In the genomic region with DNA sequence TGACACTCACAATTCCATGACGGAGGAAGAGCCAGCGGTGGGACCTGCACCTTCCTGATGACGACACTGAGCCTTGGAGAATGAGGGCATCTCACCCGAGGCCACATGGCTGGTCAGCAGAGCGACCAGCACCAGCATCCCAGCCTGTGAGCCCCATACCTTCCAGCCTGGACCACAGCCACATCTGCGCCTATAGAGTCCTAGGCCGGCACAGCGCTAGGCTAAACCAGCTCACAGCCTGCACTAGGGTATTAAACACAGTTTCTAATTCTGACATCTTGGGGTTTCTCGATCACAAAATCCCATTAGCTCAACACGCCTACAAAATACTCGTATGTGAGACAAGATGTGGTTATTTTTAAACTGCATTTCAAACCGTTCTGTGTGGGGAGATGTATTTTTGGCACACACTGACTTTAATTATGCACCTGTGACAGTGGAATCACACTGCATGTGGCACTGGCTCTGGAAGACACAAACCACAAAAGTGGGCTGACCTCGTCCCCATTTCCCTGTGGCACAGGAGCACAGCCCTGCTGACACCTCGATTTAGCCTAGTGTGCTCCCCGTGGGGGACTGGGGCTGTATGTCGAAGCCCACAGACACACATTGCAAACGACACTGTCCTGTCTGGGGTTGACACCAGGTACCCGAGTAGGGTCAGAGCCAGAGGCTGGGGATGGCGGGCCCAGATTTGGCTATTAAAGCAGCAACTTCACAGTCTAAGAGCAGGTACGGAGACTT, we compare ENCODE assay signal across 1 cellular context.
TF ChIP-seq lines count a peak whose summit lies in the region.

No MANE protein-coding gene starts in this region.

TF ChIP-seq in GM12878, 131 proteins besides CTCF, POLR2A, EP300 and RAD21 (continued from another document and continues in another):
- TF ChIP-seq, protein P1, sequence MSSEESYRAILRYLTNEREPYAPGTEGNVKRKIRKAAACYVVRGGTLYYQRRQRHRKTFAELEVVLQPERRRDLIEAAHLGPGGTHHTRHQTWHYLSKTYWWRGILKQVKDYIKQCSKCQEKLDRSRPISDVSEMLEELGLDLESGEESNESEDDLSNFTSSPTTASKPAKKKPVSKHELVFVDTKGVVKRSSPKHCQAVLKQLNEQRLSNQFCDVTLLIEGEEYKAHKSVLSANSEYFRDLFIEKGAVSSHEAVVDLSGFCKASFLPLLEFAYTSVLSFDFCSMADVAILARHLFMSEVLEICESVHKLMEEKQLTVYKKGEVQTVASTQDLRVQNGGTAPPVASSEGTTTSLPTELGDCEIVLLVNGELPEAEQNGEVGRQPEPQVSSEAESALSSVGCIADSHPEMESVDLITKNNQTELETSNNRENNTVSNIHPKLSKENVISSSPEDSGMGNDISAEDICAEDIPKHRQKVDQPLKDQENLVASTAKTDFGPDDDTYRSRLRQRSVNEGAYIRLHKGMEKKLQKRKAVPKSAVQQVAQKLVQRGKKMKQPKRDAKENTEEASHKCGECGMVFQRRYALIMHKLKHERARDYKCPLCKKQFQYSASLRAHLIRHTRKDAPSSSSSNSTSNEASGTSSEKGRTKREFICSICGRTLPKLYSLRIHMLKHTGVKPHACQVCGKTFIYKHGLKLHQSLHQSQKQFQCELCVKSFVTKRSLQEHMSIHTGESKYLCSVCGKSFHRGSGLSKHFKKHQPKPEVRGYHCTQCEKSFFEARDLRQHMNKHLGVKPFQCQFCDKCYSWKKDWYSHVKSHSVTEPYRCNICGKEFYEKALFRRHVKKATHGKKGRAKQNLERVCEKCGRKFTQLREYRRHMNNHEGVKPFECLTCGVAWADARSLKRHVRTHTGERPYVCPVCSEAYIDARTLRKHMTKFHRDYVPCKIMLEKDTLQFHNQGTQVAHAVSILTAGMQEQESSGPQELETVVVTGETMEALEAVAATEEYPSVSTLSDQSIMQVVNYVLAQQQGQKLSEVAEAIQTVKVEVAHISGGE (CRISPR knock-in tag; IDR thresholded peaks at IDR 0.05) = no peak
- no peak for TF ChIP-seq STAT3 (IDR thresholded peaks at IDR 0.05; ENCODE audit: low read depth, low read length)
- TF ChIP-seq CBX5 (IDR thresholded peaks at IDR 0.05; ENCODE audit: low read depth) = no peak
- TF ChIP-seq HDGF (IDR thresholded peaks at IDR 0.05) = no peak
- TF ChIP-seq NR2C2 (IDR thresholded peaks at IDR 0.05; ENCODE audit: borderline replicate concordance, control insufficient read depth, insufficient read length, low read depth) = no peak
- TF ChIP-seq, protein P2, sequence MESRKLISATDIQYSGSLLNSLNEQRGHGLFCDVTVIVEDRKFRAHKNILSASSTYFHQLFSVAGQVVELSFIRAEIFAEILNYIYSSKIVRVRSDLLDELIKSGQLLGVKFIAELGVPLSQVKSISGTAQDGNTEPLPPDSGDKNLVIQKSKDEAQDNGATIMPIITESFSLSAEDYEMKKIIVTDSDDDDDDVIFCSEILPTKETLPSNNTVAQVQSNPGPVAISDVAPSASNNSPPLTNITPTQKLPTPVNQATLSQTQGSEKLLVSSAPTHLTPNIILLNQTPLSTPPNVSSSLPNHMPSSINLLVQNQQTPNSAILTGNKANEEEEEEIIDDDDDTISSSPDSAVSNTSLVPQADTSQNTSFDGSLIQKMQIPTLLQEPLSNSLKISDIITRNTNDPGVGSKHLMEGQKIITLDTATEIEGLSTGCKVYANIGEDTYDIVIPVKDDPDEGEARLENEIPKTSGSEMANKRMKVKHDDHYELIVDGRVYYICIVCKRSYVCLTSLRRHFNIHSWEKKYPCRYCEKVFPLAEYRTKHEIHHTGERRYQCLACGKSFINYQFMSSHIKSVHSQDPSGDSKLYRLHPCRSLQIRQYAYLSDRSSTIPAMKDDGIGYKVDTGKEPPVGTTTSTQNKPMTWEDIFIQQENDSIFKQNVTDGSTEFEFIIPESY (IDR thresholded peaks at IDR 0.05) = 0 out of 2 replicates have a peak, but pooled peaks have one; percentile 42
- no peak for TF ChIP-seq NBN (IDR thresholded peaks at IDR 0.05)
- TF ChIP-seq, protein P3, sequence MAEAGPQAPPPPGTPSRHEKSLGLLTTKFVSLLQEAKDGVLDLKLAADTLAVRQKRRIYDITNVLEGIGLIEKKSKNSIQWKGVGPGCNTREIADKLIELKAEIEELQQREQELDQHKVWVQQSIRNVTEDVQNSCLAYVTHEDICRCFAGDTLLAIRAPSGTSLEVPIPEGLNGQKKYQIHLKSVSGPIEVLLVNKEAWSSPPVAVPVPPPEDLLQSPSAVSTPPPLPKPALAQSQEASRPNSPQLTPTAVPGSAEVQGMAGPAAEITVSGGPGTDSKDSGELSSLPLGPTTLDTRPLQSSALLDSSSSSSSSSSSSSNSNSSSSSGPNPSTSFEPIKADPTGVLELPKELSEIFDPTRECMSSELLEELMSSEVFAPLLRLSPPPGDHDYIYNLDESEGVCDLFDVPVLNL (IDR thresholded peaks at IDR 0.05; ENCODE audit: low read depth, low read length) = no peak
- TF ChIP-seq TCF3 (IDR thresholded peaks at IDR 0.05; ENCODE audit: borderline replicate concordance, insufficient read depth, low read depth, low read length) = no peak
- no peak for TF ChIP-seq LARP7 (IDR thresholded peaks at IDR 0.05)
- no peak for TF ChIP-seq TBL1XR1 (IDR thresholded peaks at IDR 0.05; ENCODE audit: low read depth, low read length)
- TF ChIP-seq CHD4 (IDR thresholded peaks at IDR 0.05) = no peak
- TF ChIP-seq, protein P4, sequence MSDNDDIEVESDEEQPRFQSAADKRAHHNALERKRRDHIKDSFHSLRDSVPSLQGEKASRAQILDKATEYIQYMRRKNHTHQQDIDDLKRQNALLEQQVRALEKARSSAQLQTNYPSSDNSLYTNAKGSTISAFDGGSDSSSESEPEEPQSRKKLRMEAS (IDR thresholded peaks at IDR 0.05; ENCODE audit: low read depth, low read length) = no peak
- TF ChIP-seq RFX5 (IDR thresholded peaks at IDR 0.05; ENCODE audit: low read depth, low read length) = no peak
- TF ChIP-seq NFXL1 (IDR thresholded peaks at IDR 0.05; ENCODE audit: borderline replicate concordance) = no peak
- TF ChIP-seq SMARCA5 (IDR thresholded peaks at IDR 0.05) = 0 out of 2 replicates have a peak, but pooled peaks have one; percentile 12
- TF ChIP-seq, protein P5, sequence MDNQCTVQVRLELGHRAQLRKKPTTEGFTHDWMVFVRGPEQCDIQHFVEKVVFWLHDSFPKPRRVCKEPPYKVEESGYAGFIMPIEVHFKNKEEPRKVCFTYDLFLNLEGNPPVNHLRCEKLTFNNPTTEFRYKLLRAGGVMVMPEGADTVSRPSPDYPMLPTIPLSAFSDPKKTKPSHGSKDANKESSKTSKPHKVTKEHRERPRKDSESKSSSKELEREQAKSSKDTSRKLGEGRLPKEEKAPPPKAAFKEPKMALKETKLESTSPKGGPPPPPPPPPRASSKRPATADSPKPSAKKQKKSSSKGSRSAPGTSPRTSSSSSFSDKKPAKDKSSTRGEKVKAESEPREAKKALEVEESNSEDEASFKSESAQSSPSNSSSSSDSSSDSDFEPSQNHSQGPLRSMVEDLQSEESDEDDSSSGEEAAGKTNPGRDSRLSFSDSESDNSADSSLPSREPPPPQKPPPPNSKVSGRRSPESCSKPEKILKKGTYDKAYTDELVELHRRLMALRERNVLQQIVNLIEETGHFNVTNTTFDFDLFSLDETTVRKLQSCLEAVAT (IDR thresholded peaks at IDR 0.05) = 0 out of 2 replicates have a peak, but pooled peaks have one; percentile 17
- no peak for TF ChIP-seq MYC (IDR thresholded peaks at IDR 0.05; ENCODE audit: insufficient read depth, insufficient read length, insufficient replicate concordance, low read length, severe bottlenecking)
- TF ChIP-seq ETV6 (conservative IDR thresholded peaks at IDR 0.05 in 1 of 2, IDR thresholded peaks at IDR 0.05 in 1 of 2; ENCODE audit: borderline replicate concordance in 1 of 2, low read depth in 1 of 2) = 0 out of 4 replicates have a peak, but pooled peaks of 1 of the 2 experiments have one; percentile 16
- peak; percentile 90 for TF ChIP-seq MEF2A (IDR thresholded peaks at IDR 0.05; ENCODE audit: insufficient read depth, low read depth, low read length)
- no peak for TF ChIP-seq GABPA (IDR thresholded peaks at IDR 0.05; ENCODE audit: low read depth)
- TF ChIP-seq, protein P6, sequence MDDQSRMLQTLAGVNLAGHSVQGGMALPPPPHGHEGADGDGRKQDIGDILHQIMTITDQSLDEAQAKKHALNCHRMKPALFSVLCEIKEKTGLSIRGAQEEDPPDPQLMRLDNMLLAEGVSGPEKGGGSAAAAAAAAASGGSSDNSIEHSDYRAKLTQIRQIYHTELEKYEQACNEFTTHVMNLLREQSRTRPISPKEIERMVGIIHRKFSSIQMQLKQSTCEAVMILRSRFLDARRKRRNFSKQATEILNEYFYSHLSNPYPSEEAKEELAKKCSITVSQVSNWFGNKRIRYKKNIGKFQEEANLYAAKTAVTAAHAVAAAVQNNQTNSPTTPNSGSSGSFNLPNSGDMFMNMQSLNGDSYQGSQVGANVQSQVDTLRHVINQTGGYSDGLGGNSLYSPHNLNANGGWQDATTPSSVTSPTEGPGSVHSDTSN (IDR thresholded peaks at IDR 0.05; ENCODE audit: insufficient replicate concordance, low read depth, low read length) = no peak
- peak; percentile 61 for TF ChIP-seq EED (IDR thresholded peaks at IDR 0.05; ENCODE audit: low read depth)
- TF ChIP-seq PAX5 (IDR thresholded peaks at IDR 0.05; ENCODE audit: borderline replicate concordance, low read depth, low read length) = no peak
- TF ChIP-seq ZNF274 (IDR thresholded peaks at IDR 0.05; ENCODE audit: insufficient read depth, insufficient read length) = no peak
- no peak for TF ChIP-seq KAT2A (conservative IDR thresholded peaks at IDR 0.05; ENCODE audit: control insufficient read depth, low read depth, low read length)
- no peak for TF ChIP-seq HDAC6 (IDR thresholded peaks at IDR 0.05; ENCODE audit: unreplicated experiment)
- TF ChIP-seq ESRRA (IDR thresholded peaks at IDR 0.05; ENCODE audit: low read length) = no peak
- peak; percentile 47 to 59; a peak in 2 of 4 replicates for TF ChIP-seq IKZF2 (IDR thresholded peaks at IDR 0.05)
- no peak for TF ChIP-seq SUPT20H (IDR thresholded peaks at IDR 0.05; ENCODE audit: borderline replicate concordance, control insufficient read depth, low read depth, low read length)
- TF ChIP-seq DPF2 (IDR thresholded peaks at IDR 0.05) = peak; percentile 48; the same call in 1 of the 2 replicates
- TF ChIP-seq EZH2 (IDR thresholded peaks at IDR 0.05; ENCODE audit: borderline replicate concordance, control insufficient read depth, low read depth, low read length) = no peak
- peak; percentile 59; the same call in 1 of the 2 replicates for TF ChIP-seq NFIC (IDR thresholded peaks at IDR 0.05; ENCODE audit: low read depth, low read length)
- TF ChIP-seq, protein P7, sequence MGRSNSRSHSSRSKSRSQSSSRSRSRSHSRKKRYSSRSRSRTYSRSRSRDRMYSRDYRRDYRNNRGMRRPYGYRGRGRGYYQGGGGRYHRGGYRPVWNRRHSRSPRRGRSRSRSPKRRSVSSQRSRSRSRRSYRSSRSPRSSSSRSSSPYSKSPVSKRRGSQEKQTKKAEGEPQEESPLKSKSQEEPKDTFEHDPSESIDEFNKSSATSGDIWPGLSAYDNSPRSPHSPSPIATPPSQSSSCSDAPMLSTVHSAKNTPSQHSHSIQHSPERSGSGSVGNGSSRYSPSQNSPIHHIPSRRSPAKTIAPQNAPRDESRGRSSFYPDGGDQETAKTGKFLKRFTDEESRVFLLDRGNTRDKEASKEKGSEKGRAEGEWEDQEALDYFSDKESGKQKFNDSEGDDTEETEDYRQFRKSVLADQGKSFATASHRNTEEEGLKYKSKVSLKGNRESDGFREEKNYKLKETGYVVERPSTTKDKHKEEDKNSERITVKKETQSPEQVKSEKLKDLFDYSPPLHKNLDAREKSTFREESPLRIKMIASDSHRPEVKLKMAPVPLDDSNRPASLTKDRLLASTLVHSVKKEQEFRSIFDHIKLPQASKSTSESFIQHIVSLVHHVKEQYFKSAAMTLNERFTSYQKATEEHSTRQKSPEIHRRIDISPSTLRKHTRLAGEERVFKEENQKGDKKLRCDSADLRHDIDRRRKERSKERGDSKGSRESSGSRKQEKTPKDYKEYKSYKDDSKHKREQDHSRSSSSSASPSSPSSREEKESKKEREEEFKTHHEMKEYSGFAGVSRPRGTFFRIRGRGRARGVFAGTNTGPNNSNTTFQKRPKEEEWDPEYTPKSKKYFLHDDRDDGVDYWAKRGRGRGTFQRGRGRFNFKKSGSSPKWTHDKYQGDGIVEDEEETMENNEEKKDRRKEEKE (IDR thresholded peaks at IDR 0.05) = no peak
- TF ChIP-seq, protein P8, sequence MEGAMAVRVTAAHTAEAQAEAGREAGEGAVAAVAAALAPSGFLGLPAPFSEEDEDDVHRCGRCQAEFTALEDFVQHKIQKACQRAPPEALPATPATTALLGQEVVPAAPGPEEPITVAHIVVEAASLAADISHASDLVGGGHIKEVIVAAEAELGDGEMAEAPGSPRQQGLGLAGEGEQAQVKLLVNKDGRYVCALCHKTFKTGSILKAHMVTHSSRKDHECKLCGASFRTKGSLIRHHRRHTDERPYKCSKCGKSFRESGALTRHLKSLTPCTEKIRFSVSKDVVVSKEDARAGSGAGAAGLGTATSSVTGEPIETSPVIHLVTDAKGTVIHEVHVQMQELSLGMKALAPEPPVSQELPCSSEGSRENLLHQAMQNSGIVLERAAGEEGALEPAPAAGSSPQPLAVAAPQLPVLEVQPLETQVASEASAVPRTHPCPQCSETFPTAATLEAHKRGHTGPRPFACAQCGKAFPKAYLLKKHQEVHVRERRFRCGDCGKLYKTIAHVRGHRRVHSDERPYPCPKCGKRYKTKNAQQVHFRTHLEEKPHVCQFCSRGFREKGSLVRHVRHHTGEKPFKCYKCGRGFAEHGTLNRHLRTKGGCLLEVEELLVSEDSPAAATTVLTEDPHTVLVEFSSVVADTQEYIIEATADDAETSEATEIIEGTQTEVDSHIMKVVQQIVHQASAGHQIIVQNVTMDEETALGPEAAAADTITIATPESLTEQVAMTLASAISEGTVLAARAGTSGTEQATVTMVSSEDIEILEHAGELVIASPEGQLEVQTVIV (IDR thresholded peaks at IDR 0.05; ENCODE audit: borderline replicate concordance, partially characterized antibody) = no peak
- no peak for TF ChIP-seq BMI1 (IDR thresholded peaks at IDR 0.05; ENCODE audit: borderline replicate concordance)
- TF ChIP-seq, protein P9, sequence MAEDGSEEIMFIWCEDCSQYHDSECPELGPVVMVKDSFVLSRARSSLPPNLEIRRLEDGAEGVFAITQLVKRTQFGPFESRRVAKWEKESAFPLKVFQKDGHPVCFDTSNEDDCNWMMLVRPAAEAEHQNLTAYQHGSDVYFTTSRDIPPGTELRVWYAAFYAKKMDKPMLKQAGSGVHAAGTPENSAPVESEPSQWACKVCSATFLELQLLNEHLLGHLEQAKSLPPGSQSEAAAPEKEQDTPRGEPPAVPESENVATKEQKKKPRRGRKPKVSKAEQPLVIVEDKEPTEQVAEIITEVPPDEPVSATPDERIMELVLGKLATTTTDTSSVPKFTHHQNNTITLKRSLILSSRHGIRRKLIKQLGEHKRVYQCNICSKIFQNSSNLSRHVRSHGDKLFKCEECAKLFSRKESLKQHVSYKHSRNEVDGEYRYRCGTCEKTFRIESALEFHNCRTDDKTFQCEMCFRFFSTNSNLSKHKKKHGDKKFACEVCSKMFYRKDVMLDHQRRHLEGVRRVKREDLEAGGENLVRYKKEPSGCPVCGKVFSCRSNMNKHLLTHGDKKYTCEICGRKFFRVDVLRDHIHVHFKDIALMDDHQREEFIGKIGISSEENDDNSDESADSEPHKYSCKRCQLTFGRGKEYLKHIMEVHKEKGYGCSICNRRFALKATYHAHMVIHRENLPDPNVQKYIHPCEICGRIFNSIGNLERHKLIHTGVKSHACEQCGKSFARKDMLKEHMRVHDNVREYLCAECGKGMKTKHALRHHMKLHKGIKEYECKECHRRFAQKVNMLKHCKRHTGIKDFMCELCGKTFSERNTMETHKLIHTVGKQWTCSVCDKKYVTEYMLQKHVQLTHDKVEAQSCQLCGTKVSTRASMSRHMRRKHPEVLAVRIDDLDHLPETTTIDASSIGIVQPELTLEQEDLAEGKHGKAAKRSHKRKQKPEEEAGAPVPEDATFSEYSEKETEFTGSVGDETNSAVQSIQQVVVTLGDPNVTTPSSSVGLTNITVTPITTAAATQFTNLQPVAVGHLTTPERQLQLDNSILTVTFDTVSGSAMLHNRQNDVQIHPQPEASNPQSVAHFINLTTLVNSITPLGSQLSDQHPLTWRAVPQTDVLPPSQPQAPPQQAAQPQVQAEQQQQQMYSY (CRISPR knock-in tag; IDR thresholded peaks at IDR 0.05) = no peak
- 0 out of 2 replicates have a peak, but pooled peaks have one; percentile 36 for TF ChIP-seq GATAD2B (conservative IDR thresholded peaks at IDR 0.05; ENCODE audit: low read depth)
